1 cellular context compared by ENCODE assay signal in the genomic region with DNA sequence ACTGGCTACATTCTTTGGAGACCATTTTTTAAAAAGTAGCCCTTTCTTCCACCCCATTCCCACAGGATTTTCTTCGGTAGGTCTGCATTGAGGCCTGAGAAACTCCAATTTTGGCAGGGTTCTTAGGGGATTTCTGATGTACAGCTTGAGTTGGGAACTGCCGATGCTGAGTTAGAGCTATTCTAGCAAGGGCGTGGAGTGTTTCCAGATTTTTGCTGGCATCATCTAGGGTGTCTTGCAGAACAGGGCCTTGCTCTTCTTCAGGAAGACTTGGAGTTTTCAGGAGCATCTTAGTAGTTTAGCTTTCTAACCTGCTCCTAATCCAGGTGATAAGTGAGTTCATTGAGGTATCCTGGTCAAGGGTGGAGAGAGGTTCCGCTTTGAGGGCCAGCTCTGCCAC.
TF ChIP-seq lines count a peak whose summit lies in the region.

No MANE protein-coding gene starts in this region.

TF ChIP-seq in GM12878, 131 proteins besides CTCF, POLR2A, EP300 and RAD21 (continued from another document):
- peak; percentile 8; the same call in 1 of the 2 replicates for TF ChIP-seq NFIC (IDR thresholded peaks at IDR 0.05; ENCODE audit: low read depth, low read length)
